Comparison of ENCODE assay signal across 20 cellular contexts in the genomic region with DNA sequence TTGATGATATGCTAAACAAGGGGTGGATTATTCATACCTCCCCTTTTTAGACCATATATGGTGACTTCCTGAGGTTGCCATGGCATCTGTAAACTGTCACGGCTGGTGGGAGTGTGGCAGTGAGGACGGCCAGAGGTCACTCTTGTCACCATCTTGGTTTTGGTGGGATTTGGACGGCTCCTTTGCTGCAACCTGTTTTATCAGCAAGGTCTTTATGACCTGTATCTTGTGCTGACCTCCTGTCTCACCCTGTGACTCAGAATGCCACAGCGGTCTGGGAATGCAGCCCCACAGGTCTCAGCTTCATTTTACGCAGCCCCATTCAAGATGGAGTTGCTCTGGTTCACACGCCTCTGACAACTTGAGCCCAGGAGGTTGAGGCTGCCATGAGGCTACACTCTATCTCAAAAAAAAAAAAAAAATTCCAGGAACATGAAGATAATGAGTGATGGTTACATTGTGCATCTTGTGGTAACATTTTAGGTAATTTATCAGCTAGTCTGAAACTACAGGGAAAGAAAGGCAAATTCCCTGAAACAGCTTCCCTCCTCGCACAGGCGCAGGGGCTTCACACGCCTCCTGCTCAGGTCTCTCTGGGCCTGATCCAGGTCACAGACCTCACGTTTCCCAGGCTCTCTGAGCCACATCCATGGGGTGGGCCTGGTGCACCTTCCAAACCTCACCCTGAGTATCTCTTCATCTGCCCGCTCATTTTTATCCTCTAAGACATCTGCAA. TPM values are rescaled to one million over a fixed set of nuclear protein-coding genes. Genes with fewer than 3 reads are reported as not detected.
"Had no signal": no experiment of that assay in that cellular context is flagged by ENCODE, and none has a peak within 500 bp of the region (broad histone marks: within the 10 kb centered on the region; RNA-seq: fewer than 3 reads in every experiment).

No MANE protein-coding gene starts in this region.

- ATAC-seq: activated CD8-positive, alpha-beta T cell treated with anti-CD3 and anti-CD28 coated beads for 36 hours; activated T-cell treated with anti-CD3 and anti-CD28 coated beads, Interleukin-2, amount 50 U/mL, for 72 hours; natural killer cell treated with Interleukin-12 subunit alpha and Interleukin-12 subunit beta and Interleukin-15 and Interleukin-18, amount 100 ng/mL, for 72 hours; sciatic nerve had no signal

- H3K36me3 Mint-ChIP-seq: memory B cell; natural killer cell treated with Interleukin-12 subunit alpha and Interleukin-12 subunit beta and Interleukin-15 and Interleukin-18, amount 100 ng/mL, for 72 hours had no signal

- H3K9me3 ChIP-seq: esophagus squamous epithelium, left ventricle myocardium inferior, spleen, suprapubic skin, upper lobe of left lung had no signal

- H3K4me3 Mint-ChIP-seq: activated CD8-positive, alpha-beta T cell treated with anti-CD3 and anti-CD28 coated beads for 36 hours; activated T-cell treated with anti-CD3 and anti-CD28 coated beads, Interleukin-2, amount 50 U/mL, for 72 hours; memory B cell; natural killer cell treated with Interleukin-12 subunit alpha and Interleukin-12 subunit beta and Interleukin-15 and Interleukin-18, amount 100 ng/mL, for 72 hours had no signal

- DNase-seq: activated CD8-positive, alpha-beta memory T cell treated with anti-CD3 and anti-CD28 coated beads, Interleukin-2, amount 50 U/mL, for 4 hours; activated CD8-positive, alpha-beta T cell treated with anti-CD3 and anti-CD28 coated beads for 36 hours; activated naive CD4-positive, alpha-beta T cell treated with Interleukin-2 at 50 U/mL for 16 hours; activated T-cell treated with anti-CD3 and anti-CD28 coated beads, Interleukin-2, amount 50 U/mL, for 72 hours; esophagus squamous epithelium; foreskin fibroblast; head of caudate nucleus; left ventricle myocardium inferior; spleen; stimulated activated CD4-positive, alpha-beta T cell treated with anti-CD3 and anti-CD28 coated beads, Interleukin-1b, Interleukin-23, amount 100 ng/mL, for 48 hours; stimulated activated naive CD4-positive, alpha-beta T cell; upper lobe of left lung had no signal

- H3K9me3 Mint-ChIP-seq: activated CD8-positive, alpha-beta T cell treated with anti-CD3 and anti-CD28 coated beads for 36 hours; activated T-cell treated with anti-CD3 and anti-CD28 coated beads, Interleukin-2, amount 50 U/mL, for 72 hours; memory B cell; natural killer cell treated with Interleukin-12 subunit alpha and Interleukin-12 subunit beta and Interleukin-15 and Interleukin-18, amount 100 ng/mL, for 72 hours had no signal

- H3K27ac ChIP-seq: esophagus squamous epithelium, left ventricle myocardium inferior, spleen, suprapubic skin, upper lobe of left lung had no signal

- H3K4me3 ChIP-seq: esophagus squamous epithelium, left ventricle myocardium inferior, spleen, suprapubic skin, upper lobe of left lung had no signal

- H3K36me3 ChIP-seq: esophagus squamous epithelium, left ventricle myocardium inferior, spleen, suprapubic skin, upper lobe of left lung had no signal

- H3K27ac Mint-ChIP-seq: activated CD8-positive, alpha-beta T cell treated with anti-CD3 and anti-CD28 coated beads for 36 hours; activated T-cell treated with anti-CD3 and anti-CD28 coated beads, Interleukin-2, amount 50 U/mL, for 72 hours; memory B cell; natural killer cell treated with Interleukin-12 subunit alpha and Interleukin-12 subunit beta and Interleukin-15 and Interleukin-18, amount 100 ng/mL, for 72 hours had no signal

RNA-seq across cellular contexts. Expression of gene TPSD1, which starts 38.2 kb away (rescaled TPM):
- total RNA-seq: activated CD8-positive, alpha-beta T cell treated with anti-CD3 and anti-CD28 coated beads for 36 hours; activated T-cell treated with anti-CD3 and anti-CD28 coated beads, Interleukin-2, amount 50 U/mL, for 72 hours; astrocyte; left ventricle myocardium inferior; natural killer cell treated with Interleukin-12 subunit alpha and Interleukin-12 subunit beta and Interleukin-15 and Interleukin-18, amount 100 ng/mL, for 72 hours; osteocyte; pulmonary artery endothelial cell; T-helper 2 cell treated with Interferon-gamma antibody and Interleukin-4, amounts not matched to agents 100 ng/mL and 5 ng/mL, for 36 hours had no signal

RNA-seq across cellular contexts. Expression of gene TPSAB1, which starts 53.6 kb away (rescaled TPM):
- total RNA-seq: activated CD8-positive, alpha-beta T cell treated with anti-CD3 and anti-CD28 coated beads for 36 hours; astrocyte; osteocyte; pulmonary artery endothelial cell; T-helper 2 cell treated with Interferon-gamma antibody and Interleukin-4, amounts not matched to agents 100 ng/mL and 5 ng/mL, for 36 hours had no signal
